In genomic region chr14:104461676-104462443, GRCh38 we compare ENCODE assay signal across 11 cellular contexts.
DNase-seq lines count a peak whose midpoint lies in the region; ATAC-seq and TF ChIP-seq lines count a peak whose summit lies in the region.
"Had no signal": no experiment of that assay in that cellular context is flagged by ENCODE, and none has a peak within 500 bp of the region (broad histone marks: within the 10 kb centered on the region; RNA-seq: fewer than 3 reads in every experiment).

No MANE protein-coding gene starts in this region.

- H3K4me1 ChIP-seq in cardiac muscle cell (ENCODE audit: low read depth) (no peaks in the 10 kb centered on the region), RWPE2 (ENCODE audit: insufficient read depth, poor library complexity, severe bottlenecking) (no peaks in the 10 kb centered on the region), upper lobe of right lung (peaks cover 6% of the 10 kb centered on the region)

- H3K4me3 ChIP-seq in cardiac muscle cell (peak overlapping the region; percentile 24), RWPE2 (ENCODE audit: severe bottlenecking) (no peak overlapping the region), upper lobe of right lung (peak overlapping the region; percentile 5)
- H3K4me3 ChIP-seq: right lobe of liver had no signal

- no peaks in the 10 kb centered on the region for H3K9me3 ChIP-seq in cardiac muscle cell (ENCODE audit: low read depth)
- H3K9me3 ChIP-seq in RWPE2 (ENCODE audit: severe bottlenecking), result no peaks in the 10 kb centered on the region
- H3K9me3 ChIP-seq in upper lobe of right lung, result no peaks in the 10 kb centered on the region
- H3K9me3 ChIP-seq: right lobe of liver had no signal

- H3K36me3 Mint-ChIP-seq in mesothelial cell of epicardium, result no peaks in the 10 kb centered on the region
- H3K36me3 Mint-ChIP-seq: activated naive CD8-positive, alpha-beta T cell treated with anti-CD3 and anti-CD28 coated beads, Interleukin-2, amount 10 ng/mL, durations not matched to agents 7 days and 5 days had no signal

- peaks cover 95% of the 10 kb centered on the region for H3K27me3 ChIP-seq in cardiac muscle cell
- H3K27me3 ChIP-seq in RWPE2 (ENCODE audit: insufficient read depth, poor library complexity, severe bottlenecking), result peaks cover 66% of the 10 kb centered on the region
- H3K27me3 ChIP-seq in upper lobe of right lung, result peaks cover 33% of the 10 kb centered on the region

- peak overlapping the region; percentile 54 for H3K4me3 Mint-ChIP-seq in mesothelial cell of epicardium
- H3K4me3 Mint-ChIP-seq: activated B cell treated with CpG ODN at 0.5 μM for 24 hours; activated naive CD8-positive, alpha-beta T cell treated with anti-CD3 and anti-CD28 coated beads, Interleukin-2, amount 10 ng/mL, durations not matched to agents 7 days and 5 days had no signal

- DNase-seq in cardiac muscle cell (ENCODE audit: low read depth in 1 of 2, low spot score in 1 of 2), result peak in 1 of 2 donors; percentile 42
- no peak for DNase-seq in Right ventricle myocardium superior
- no peak for DNase-seq in RWPE2 (ENCODE audit: low spot score)
- DNase-seq in mesothelial cell of epicardium (ENCODE audit: low spot score in 2 of 2, unreplicated experiment in 2 of 2), result peak in 1 of 2 experiments; percentile 44
- no peak for DNase-seq in upper lobe of right lung
- DNase-seq in SW 1271 (lab: John Stamatoyannopoulos, UW), result no peak
- no peak for DNase-seq in HUDEP-2 (lab: John Stamatoyannopoulos, UW; ENCODE audit: unreplicated experiment in 76 of 76)
- DNase-seq: activated B cell treated with CpG ODN at 0.5 μM for 24 hours; activated naive CD8-positive, alpha-beta T cell treated with anti-CD3 and anti-CD28 coated beads, Interleukin-2, amount 10 ng/mL, durations not matched to agents 7 days and 5 days; right lobe of liver had no signal

- no peak overlapping the region for H3K27ac ChIP-seq in cardiac muscle cell
- H3K27ac ChIP-seq in RWPE2 (ENCODE audit: poor library complexity, severe bottlenecking), result no peak overlapping the region
- no peak overlapping the region for H3K27ac ChIP-seq in upper lobe of right lung
- H3K27ac ChIP-seq: right lobe of liver had no signal

- H3K27me3 Mint-ChIP-seq in mesothelial cell of epicardium (ENCODE audit: low read depth), result peaks cover 91% of the 10 kb centered on the region

- peaks cover 10% of the 10 kb centered on the region for H3K4me1 Mint-ChIP-seq in mesothelial cell of epicardium
- H3K4me1 Mint-ChIP-seq: activated naive CD8-positive, alpha-beta T cell treated with anti-CD3 and anti-CD28 coated beads, Interleukin-2, amount 10 ng/mL, durations not matched to agents 7 days and 5 days had no signal

- ATAC-seq in Right ventricle myocardium superior (ENCODE audit: poor library complexity), result no peak
- ATAC-seq in RWPE2 (ENCODE audit: low read depth), result 0 out of 3 replicates have a peak, but pooled peaks have one; percentile 14
- ATAC-seq in upper lobe of right lung, result no peak
- ATAC-seq in GM21529 (IDR thresholded peaks at IDR 0.05; ENCODE audit: unreplicated experiment), result no peak

- H3K36me3 ChIP-seq in cardiac muscle cell (no peaks in the 10 kb centered on the region), RWPE2 (ENCODE audit: low read depth) (no peaks in the 10 kb centered on the region), upper lobe of right lung (no peaks in the 10 kb centered on the region)
- H3K36me3 ChIP-seq: right lobe of liver had no signal

- TF ChIP-seq CTCF in cardiac muscle cell (IDR thresholded peaks at IDR 0.05; ENCODE audit: low read depth, low read length) (no peak), RWPE2 (IDR thresholded peaks at IDR 0.05; ENCODE audit: poor library complexity, severe bottlenecking) (no peak), mesothelial cell of epicardium (IDR thresholded peaks at IDR 0.05; ENCODE audit: unreplicated experiment) (no peak), upper lobe of right lung (IDR thresholded peaks at IDR 0.05) (no peak)

- H3K9me3 Mint-ChIP-seq in mesothelial cell of epicardium, result no peaks in the 10 kb centered on the region
- H3K9me3 Mint-ChIP-seq: activated B cell treated with CpG ODN at 0.5 μM for 24 hours; activated naive CD8-positive, alpha-beta T cell treated with anti-CD3 and anti-CD28 coated beads, Interleukin-2, amount 10 ng/mL, durations not matched to agents 7 days and 5 days had no signal

- intact Hi-C loops in Right ventricle myocardium superior (cut with DNase I) (no loop called here), upper lobe of right lung (cut with DNase I) (no loop called here)

- no peak overlapping the region for H3K27ac Mint-ChIP-seq in mesothelial cell of epicardium
- H3K27ac Mint-ChIP-seq: activated B cell treated with CpG ODN at 0.5 μM for 24 hours; activated naive CD8-positive, alpha-beta T cell treated with anti-CD3 and anti-CD28 coated beads, Interleukin-2, amount 10 ng/mL, durations not matched to agents 7 days and 5 days had no signal
